ENCODE assay signal across 8 cellular contexts in genomic region chr13:102395174-102395573, GRCh38. TPM values are rescaled to one million over a fixed set of nuclear protein-coding genes. Genes with fewer than 3 reads are reported as not detected.
A peak's percentile ranks its signal among the peaks of the same experiment; 100 is the strongest.
DNase-seq lines count a peak whose midpoint lies in the region; ATAC-seq and TF ChIP-seq lines count a peak whose summit lies in the region.

No MANE protein-coding gene starts in this region.

- in situ Hi-C loops in Panc1 (cut with HindIII; ENCODE audit: low pct_unique_long_range_greater_than_20kb, low sequenced_read_pairs) = no loop called here

- CTCF ChIA-PET in CD8-positive, alpha-beta memory T cell (lab: Charles Lee) = interaction anchor here (0.9 to 1.3 kb wide), 3 partner anchors 10 to 452 kb away, joined by 3 to 5 read pairs (median 3); no protein-coding TSS in a partner anchor
- CTCF ChIA-PET in Panc1 (lab: Charles Lee) = no interaction called here

- no peaks in the 10 kb centered on the region for H3K9me3 Mint-ChIP-seq in CD8-positive, alpha-beta memory T cell

- no peak for DNase-seq in CD8-positive, alpha-beta memory T cell
- no peak for DNase-seq in Panc1 (ENCODE audit: low read depth, low spot score)
- no peak for DNase-seq in epithelial cell of proximal tubule (ENCODE audit: low read depth)
- no peak for DNase-seq in GDM1 (lab: John Stamatoyannopoulos, UW)
- DNase-seq in HPDE6-E6E7 (ENCODE audit: extremely low spot score) = no peak

- H3K4me3 Mint-ChIP-seq in CD8-positive, alpha-beta memory T cell = peak overlapping the region; percentile 86 to 94 (median 88)

- no peaks in the 10 kb centered on the region for H3K79me2 ChIP-seq in parathyroid adenoma

- no peaks in the 10 kb centered on the region for H3K9me3 ChIP-seq in CD8-positive, alpha-beta memory T cell (ENCODE audit: low read length)
- H3K9me3 ChIP-seq in Panc1 (ENCODE audit: control insufficient read depth, insufficient read depth, low read depth, low read length) = no peaks in the 10 kb centered on the region
- H3K9me3 ChIP-seq in parathyroid adenoma (ENCODE audit: control insufficient read depth, low read length) = no peaks in the 10 kb centered on the region

- TF ChIP-seq CTCF in Panc1 (IDR thresholded peaks at IDR 0.05) (no peak), epithelial cell of proximal tubule (conservative IDR thresholded peaks at IDR 0.05; ENCODE audit: low read depth, low read length) (no peak), parathyroid adenoma (IDR thresholded peaks at IDR 0.05) (no peak)

- H3K4me3 ChIP-seq in CD8-positive, alpha-beta memory T cell (ENCODE audit: low read length) = peak overlapping the region; percentile 90
- H3K4me3 ChIP-seq in Panc1 (ENCODE audit: low read depth in 2 of 2, low read length in 2 of 2) (peak overlapping the region; percentile 71 to 82), epithelial cell of proximal tubule (ENCODE audit: low read depth, low read length) (peak overlapping the region; percentile 82), parathyroid adenoma (ENCODE audit: low read depth, low read length) (peak overlapping the region; percentile 91)

- no peaks in the 10 kb centered on the region for H3K36me3 ChIP-seq in CD8-positive, alpha-beta memory T cell (ENCODE audit: insufficient read depth, low read length)
- no peaks in the 10 kb centered on the region for H3K36me3 ChIP-seq in Panc1 (ENCODE audit: control insufficient read depth, insufficient read depth, low read length)
- H3K36me3 ChIP-seq in parathyroid adenoma (ENCODE audit: control insufficient read depth, insufficient read depth, low read length) = no peaks in the 10 kb centered on the region

- peak overlapping the region in 6 of 8 donors; percentile 48 to 89 (median 68) for H3K27ac Mint-ChIP-seq in CD8-positive, alpha-beta memory T cell

- H3K4me1 Mint-ChIP-seq in CD8-positive, alpha-beta memory T cell = peaks cover 11 to 23% (median 19%) of the 10 kb centered on the region in 3 donors

- BruUV-seq in Panc1 (replicated peaks; lab: Mats Ljungman, UMichigan) = no TSS peak

- peaks cover 0 to 2% (median 0%) of the 10 kb centered on the region in 3 donors for H3K36me3 Mint-ChIP-seq in CD8-positive, alpha-beta memory T cell

- ATAC-seq in Panc1 (no peak), HG02852 (IDR thresholded peaks at IDR 0.05; ENCODE audit: unreplicated experiment) (no peak), HG03139 (IDR thresholded peaks at IDR 0.05; ENCODE audit: unreplicated experiment) (no peak)

- H3K9ac ChIP-seq in parathyroid adenoma = peak overlapping the region; percentile 53

- peaks cover 17 to 26% of the 10 kb centered on the region in 2 donors for H3K27me3 Mint-ChIP-seq in CD8-positive, alpha-beta memory T cell

- H3K27ac ChIP-seq in CD8-positive, alpha-beta memory T cell (ENCODE audit: low read depth, low read length) = no peak overlapping the region
- peak overlapping the region; percentile 78 for H3K27ac ChIP-seq in Panc1 (ENCODE audit: low read length)
- peak overlapping the region; percentile 72 for H3K27ac ChIP-seq in parathyroid adenoma

- peak overlapping the region; percentile 100 for H3K4me2 ChIP-seq in parathyroid adenoma (ENCODE audit: low read length)

- peaks cover 9% of the 10 kb centered on the region for H3K27me3 ChIP-seq in CD8-positive, alpha-beta memory T cell (ENCODE audit: insufficient read depth, low read length, poor library complexity, severe bottlenecking)
- H3K27me3 ChIP-seq in Panc1 (ENCODE audit: control insufficient read depth, insufficient read depth, low read length) (no peaks in the 10 kb centered on the region; the same call in 1 of the 2 replicates), parathyroid adenoma (ENCODE audit: control insufficient read depth, insufficient read depth, low read length) (no peaks in the 10 kb centered on the region)

- H2AFZ ChIP-seq in parathyroid adenoma = peak overlapping the region; percentile 95

- intact Hi-C loops in Panc1 (cut with micrococcal nuclease; ENCODE audit: unreplicated experiment) = loop anchor here (10.0 kb wide), 1 partner anchor 160 kb away; no protein-coding TSS in a partner anchor

- POLR2A ChIA-PET in CD8-positive, alpha-beta memory T cell (lab: Charles Lee) = no interaction called here
- POLR2A ChIA-PET in Panc1 (lab: Charles Lee) = no interaction called here

- peaks cover 12% of the 10 kb centered on the region for H3K4me1 ChIP-seq in CD8-positive, alpha-beta memory T cell (ENCODE audit: insufficient read depth, low read length)
- H3K4me1 ChIP-seq in Panc1 (ENCODE audit: control insufficient read depth, insufficient read depth, low read length) = no peaks in the 10 kb centered on the region
- H3K4me1 ChIP-seq in parathyroid adenoma = peaks cover 2% of the 10 kb centered on the region

RNA-seq across cellular contexts. Expression of gene FGF14, which starts 6.7 kb away (rescaled TPM):
- not detected for total RNA-seq in CD8-positive, alpha-beta memory T cell
- polyA plus RNA-seq in CD8-positive, alpha-beta memory T cell = not detected
- total RNA-seq in Panc1 (2021; ENCODE audit: unreplicated experiment) = 0.03 TPM
- polyA plus RNA-seq in Panc1 (2012; ENCODE audit: insufficient read length) = 0.04 TPM
- total RNA-seq in epithelial cell of proximal tubule = 0.06 TPM in 1 of 2 replicates, not detected in the other
